ENCODE assay signal across 1 cellular context in genomic region chr6:15280023-15280422, GRCh38.
TF ChIP-seq lines count a peak whose summit lies in the region.

No MANE protein-coding gene starts in this region.

TF ChIP-seq in GM23338, 12 proteins besides CTCF, POLR2A, EP300 and RAD21 (continued from another document):
- TF ChIP-seq ZNF462 (CRISPR knock-in tag; IDR thresholded peaks at IDR 0.05): no peak
- TF ChIP-seq POLR2AphosphoS5 (IDR thresholded peaks at IDR 0.05; ENCODE audit: low read depth): no peak
- no peak for TF ChIP-seq CREB1 (CRISPR knock-in tag; IDR thresholded peaks at IDR 0.05; ENCODE audit: low read depth)
- TF ChIP-seq ZNF331 (CRISPR knock-in tag; IDR thresholded peaks at IDR 0.05; ENCODE audit: low read depth): no peak
- no peak for TF ChIP-seq ZNF114 (CRISPR knock-in tag; IDR thresholded peaks at IDR 0.05)
- TF ChIP-seq EZH2 (IDR thresholded peaks at IDR 0.05; ENCODE audit: low read depth, unreplicated experiment): no peak
- no peak for TF ChIP-seq EZH2phosphoT487 (IDR thresholded peaks at IDR 0.05; ENCODE audit: unreplicated experiment)
TF ChIP-seq in GM23338: peak in this region for 0.
